ENCODE assay signal across 7 cellular contexts in genomic region chr10:48641099-48641690, GRCh38. TPM values are rescaled to one million over a fixed set of nuclear protein-coding genes. Genes with fewer than 3 reads are reported as not detected.
"Had no signal": no experiment of that assay in that cellular context is flagged by ENCODE, and none has a peak within 500 bp of the region (broad histone marks: within the 10 kb centered on the region; RNA-seq: fewer than 3 reads in every experiment).

No MANE protein-coding gene starts in this region.

RNA-seq across cellular contexts. Expression of gene WDFY4, which starts 43.5 kb away (rescaled TPM):
- total RNA-seq: GM23248, H1, H4, H7, H9, HFFc6 had no signal
- polyA plus RNA-seq: GM23248, GM23338, H1 had no signal
